Comparison of ENCODE assay signal across 2 cellular contexts in the genomic region with DNA sequence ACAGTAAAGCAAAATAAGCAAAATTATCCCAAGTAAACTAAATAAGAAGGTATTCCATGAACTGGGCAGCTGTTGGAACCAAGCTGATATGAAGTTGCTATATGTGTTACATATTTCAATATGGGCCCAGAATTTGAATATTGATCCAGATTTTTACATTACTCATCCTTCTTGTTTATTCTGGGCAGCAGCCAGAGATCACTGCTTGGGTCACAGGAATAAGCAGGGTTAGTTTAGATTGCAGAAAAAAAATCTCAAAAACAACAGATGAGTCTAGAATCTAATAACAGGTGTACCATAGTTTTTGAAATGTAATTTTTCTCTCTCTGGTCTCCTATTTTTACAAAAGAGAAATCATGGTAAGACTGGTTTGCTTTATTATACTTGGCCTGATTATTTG.
TF ChIP-seq lines count a peak whose summit lies in the region.

No MANE protein-coding gene starts in this region.

TF ChIP-seq in A549, 52 proteins besides CTCF, POLR2A, EP300 and RAD21 (continued from another document):
- TF ChIP-seq, protein P1, sequence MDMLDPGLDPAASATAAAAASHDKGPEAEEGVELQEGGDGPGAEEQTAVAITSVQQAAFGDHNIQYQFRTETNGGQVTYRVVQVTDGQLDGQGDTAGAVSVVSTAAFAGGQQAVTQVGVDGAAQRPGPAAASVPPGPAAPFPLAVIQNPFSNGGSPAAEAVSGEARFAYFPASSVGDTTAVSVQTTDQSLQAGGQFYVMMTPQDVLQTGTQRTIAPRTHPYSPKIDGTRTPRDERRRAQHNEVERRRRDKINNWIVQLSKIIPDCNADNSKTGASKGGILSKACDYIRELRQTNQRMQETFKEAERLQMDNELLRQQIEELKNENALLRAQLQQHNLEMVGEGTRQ (IDR thresholded peaks at IDR 0.05), result no peak
- TF ChIP-seq FOSB (CRISPR knock-in tag; IDR thresholded peaks at IDR 0.05) (no peak), RARB (CRISPR knock-in tag; IDR thresholded peaks at IDR 0.05) (no peak), NR3C1 (IDR thresholded peaks at IDR 0.05) (no peak), ZSCAN20 (CRISPR knock-in tag; IDR thresholded peaks at IDR 0.05) (no peak), RCOR1 (IDR thresholded peaks at IDR 0.05; ENCODE audit: low read depth, low read length) (no peak), HES2 (IDR thresholded peaks at IDR 0.05) (no peak), E2F6 (IDR thresholded peaks at IDR 0.05; ENCODE audit: borderline replicate concordance, low read depth) (no peak), JUN (IDR thresholded peaks at IDR 0.05) (no peak), BCL3 (IDR thresholded peaks at IDR 0.05) (no peak), EHMT2 (IDR thresholded peaks at IDR 0.05; ENCODE audit: low read depth) (no peak), HMGXB4 (CRISPR knock-in tag; IDR thresholded peaks at IDR 0.05; ENCODE audit: borderline replicate concordance) (no peak)
- TF ChIP-seq, protein P2, sequence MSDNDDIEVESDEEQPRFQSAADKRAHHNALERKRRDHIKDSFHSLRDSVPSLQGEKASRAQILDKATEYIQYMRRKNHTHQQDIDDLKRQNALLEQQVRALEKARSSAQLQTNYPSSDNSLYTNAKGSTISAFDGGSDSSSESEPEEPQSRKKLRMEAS (IDR thresholded peaks at IDR 0.05), result no peak
TF ChIP-seq in A549: peak in this region for 0.

TF ChIP-seq in HCT116, 20 proteins besides CTCF, POLR2A, EP300 and RAD21 (continued from another document):
- TF ChIP-seq REST (IDR thresholded peaks at IDR 0.05; ENCODE audit: low read depth) (no peak), FOSL1 (IDR thresholded peaks at IDR 0.05; ENCODE audit: low read depth) (0 out of 2 replicates have a peak, but pooled peaks have one; percentile 17)
- TF ChIP-seq, protein P2 (IDR thresholded peaks at IDR 0.05), result no peak
